In genomic region chr7:155459133-155459866, GRCh38 we compare ENCODE assay signal across 15 cellular contexts. TPM values are rescaled to one million over a fixed set of nuclear protein-coding genes. Genes with fewer than 3 reads are reported as not detected.
DNase-seq lines count a peak whose midpoint lies in the region; ATAC-seq and TF ChIP-seq lines count a peak whose summit lies in the region.
"Had no signal": no experiment of that assay in that cellular context is flagged by ENCODE, and none has a peak within 500 bp of the region (broad histone marks: within the 10 kb centered on the region; RNA-seq: fewer than 3 reads in every experiment).

No MANE protein-coding gene starts in this region.

- H3K36me3 ChIP-seq in A673 (ENCODE audit: insufficient read depth, low read length, poor library complexity, severe bottlenecking): no peaks in the 10 kb centered on the region
- H3K36me3 ChIP-seq in uterus: no peaks in the 10 kb centered on the region

- H3K4me3 Mint-ChIP-seq in activated naive CD8-positive, alpha-beta T cell treated with anti-CD3 and anti-CD28 coated beads, Interleukin-2, amount 50 U/mL, for 24 hours: peak overlapping the region; percentile 24
- H3K4me3 Mint-ChIP-seq in naive thymus-derived CD8-positive, alpha-beta T cell: peak overlapping the region; percentile 40 to 77 (median 60)

- ATAC-seq in activated naive CD8-positive, alpha-beta T cell treated with anti-CD3 and anti-CD28 coated beads, Interleukin-2, amount 50 U/mL, for 24 hours: no peak
- ATAC-seq in naive thymus-derived CD8-positive, alpha-beta T cell: no peak
- ATAC-seq in GM18511 (IDR thresholded peaks at IDR 0.05; ENCODE audit: unreplicated experiment) (no peak), GM18505 (IDR thresholded peaks at IDR 0.05; ENCODE audit: unreplicated experiment) (no peak)
- ATAC-seq: activated CD4-positive, CD25-positive, alpha-beta regulatory T cell treated with anti-CD3 and anti-CD28 coated beads, Interleukin-2, amount 50 U/mL, for 24 hours; foreskin keratinocyte had no signal

- H3K9me3 Mint-ChIP-seq in activated naive CD8-positive, alpha-beta T cell treated with anti-CD3 and anti-CD28 coated beads, Interleukin-2, amount 50 U/mL, for 24 hours: no peaks in the 10 kb centered on the region
- peaks cover 0 to 1% (median 0%) of the 10 kb centered on the region in 9 donors for H3K9me3 Mint-ChIP-seq in naive thymus-derived CD8-positive, alpha-beta T cell

- peak overlapping the region; percentile 46 for H3K27ac Mint-ChIP-seq in activated naive CD8-positive, alpha-beta T cell treated with anti-CD3 and anti-CD28 coated beads, Interleukin-2, amount 50 U/mL, for 24 hours
- peak overlapping the region in 3 of 10 donors; percentile 29 to 33 (median 31) for H3K27ac Mint-ChIP-seq in naive thymus-derived CD8-positive, alpha-beta T cell

- DNase-seq in A673 (ENCODE audit: low spot score): no peak
- peak; percentile 40 for DNase-seq in GM20000 (ENCODE audit: low spot score)
- no peak for DNase-seq in activated naive CD8-positive, alpha-beta T cell treated with anti-CD3 and anti-CD28 coated beads, Interleukin-2, amount 50 U/mL, for 24 hours
- DNase-seq in naive thymus-derived CD8-positive, alpha-beta T cell: no peak
- no peak for DNase-seq in uterus
- no peak for DNase-seq in NCI-H146 treated with DMSO at 0.1 percent for 48 hours (lab: John Stamatoyannopoulos, UW; ENCODE audit: unreplicated experiment)
- DNase-seq: foreskin keratinocyte, NCI-H1092 treated with DMSO at 0.1 percent for 48 hours, PC-9 had no signal

- H3K27ac ChIP-seq in A673 (ENCODE audit: low read depth, low read length, poor library complexity, severe bottlenecking): no peak overlapping the region
- H3K27ac ChIP-seq in uterus: no peak overlapping the region
- H3K27ac ChIP-seq: foreskin keratinocyte, PC-9 had no signal

- intact Hi-C loops in A673 (cut with micrococcal nuclease; ENCODE audit: unreplicated experiment) (no loop called here), uterus (cut with DNase I; ENCODE audit: low total_unique reads) (no loop called here)

- H3K4me1 Mint-ChIP-seq in activated naive CD8-positive, alpha-beta T cell treated with anti-CD3 and anti-CD28 coated beads, Interleukin-2, amount 50 U/mL, for 24 hours: peaks cover 29% of the 10 kb centered on the region
- H3K4me1 Mint-ChIP-seq in naive thymus-derived CD8-positive, alpha-beta T cell: peaks cover 11 to 46% (median 21%) of the 10 kb centered on the region in 4 donors

- H3K27me3 Mint-ChIP-seq in activated naive CD8-positive, alpha-beta T cell treated with anti-CD3 and anti-CD28 coated beads, Interleukin-2, amount 50 U/mL, for 24 hours: peaks cover 82% of the 10 kb centered on the region
- H3K27me3 Mint-ChIP-seq in naive thymus-derived CD8-positive, alpha-beta T cell: peaks cover 22 to 84% (median 67%) of the 10 kb centered on the region in 5 donors

- POLR2A ChIA-PET in A673 (lab: Charles Lee; ENCODE audit: low non-redundant PET): no interaction called here
- POLR2A ChIA-PET in naive thymus-derived CD8-positive, alpha-beta T cell (lab: Charles Lee): no interaction called here

- H3K9me3 ChIP-seq in A673 (ENCODE audit: low read depth, low read length, poor library complexity, severe bottlenecking) (no peaks in the 10 kb centered on the region), uterus (no peaks in the 10 kb centered on the region)

- TF ChIP-seq CTCF in A673 (conservative IDR thresholded peaks at IDR 0.05; ENCODE audit: low read depth, low read length) (no peak), GM20000 (IDR thresholded peaks at IDR 0.05; ENCODE audit: extremely low read depth, missing control alignments) (no peak), uterus (IDR thresholded peaks at IDR 0.05) (no peak)

- no TSS peak for BruUV-seq in A673 (replicated peaks; lab: Mats Ljungman, UMichigan)

- H3K4me3 ChIP-seq in A673 (ENCODE audit: low read depth, low read length, poor library complexity, severe bottlenecking) (peak overlapping the region; percentile 44), uterus (peak overlapping the region in 1 of 2 donors; percentile 34)
- H3K4me3 ChIP-seq: PC-9 had no signal

- CTCF ChIA-PET in A673 (lab: Charles Lee): no interaction called here

- no peak for TF ChIP-seq POLR2A in GM18505 (IDR thresholded peaks at IDR 0.05; ENCODE audit: borderline replicate concordance, extremely low read depth, insufficient read depth, insufficient read length)
- no peak for TF ChIP-seq POLR2A in uterus (IDR thresholded peaks at IDR 0.05)

- H3K4me1 ChIP-seq in A673 (ENCODE audit: insufficient read depth, low read length, poor library complexity, severe bottlenecking) (peaks cover 19% of the 10 kb centered on the region), uterus (peaks cover 0 to 23% of the 10 kb centered on the region in 2 donors)
- H3K4me1 ChIP-seq: foreskin keratinocyte had no signal

- H3K36me3 Mint-ChIP-seq in activated naive CD8-positive, alpha-beta T cell treated with anti-CD3 and anti-CD28 coated beads, Interleukin-2, amount 50 U/mL, for 24 hours (ENCODE audit: low read depth): no peaks in the 10 kb centered on the region
- H3K36me3 Mint-ChIP-seq in naive thymus-derived CD8-positive, alpha-beta T cell: peaks cover 0 to 5% (median 0%) of the 10 kb centered on the region in 3 donors

- peaks cover 96% of the 10 kb centered on the region for H3K27me3 ChIP-seq in A673 (replicated peaks; ENCODE audit: insufficient read depth, low read depth, low read length, poor library complexity)
- peaks cover 22 to 82% of the 10 kb centered on the region in 2 donors for H3K27me3 ChIP-seq in uterus

RNA-seq across cellular contexts. Expression of gene EN2, which starts 1.4 kb away (rescaled TPM):
- total RNA-seq in A673 (2021) (not detected in 2 replicates), uterus (1 to 10 TPM in 1 of 4 donors, under 1 TPM in 1, not detected in 2; 0.15 to 2.1 TPM)
- total RNA-seq in naive thymus-derived CD8-positive, alpha-beta T cell: not detected
- not detected for polyA plus RNA-seq in naive thymus-derived CD8-positive, alpha-beta T cell
- total RNA-seq: bronchial epithelial cell, foreskin keratinocyte, mucosa of gallbladder, PC-9, ureter had no signal
- polyA plus RNA-seq: foreskin keratinocyte had no signal
